In genomic region chr17:39740357-39741111, GRCh38 we compare ENCODE assay signal across 10 cellular contexts. TPM values are rescaled to one million over a fixed set of nuclear protein-coding genes. Genes with fewer than 3 reads are reported as not detected.
DNase-seq lines count a peak whose midpoint lies in the region; ATAC-seq, FAIRE-seq and TF ChIP-seq lines count a peak whose summit lies in the region.
"Had no signal": no experiment of that assay in that cellular context is flagged by ENCODE, and none has a peak within 500 bp of the region (broad histone marks: within the 10 kb centered on the region; RNA-seq: fewer than 3 reads in every experiment).

No MANE protein-coding gene starts in this region.

- H3K4me3 Mint-ChIP-seq in progenitor cell of endocrine pancreas (ENCODE audit: low read depth): peak overlapping the region; percentile 82
- H3K4me3 Mint-ChIP-seq in effector memory CD8-positive, alpha-beta T cell: no peak overlapping the region

- H3K9me3 ChIP-seq in ES-I3 (ENCODE audit: control insufficient read depth, insufficient read depth, low read length) (no peaks in the 10 kb centered on the region), OCI-LY3 (ENCODE audit: insufficient read depth, low read length) (no peaks in the 10 kb centered on the region)

- H3K27ac ChIP-seq in OCI-LY3 (ENCODE audit: low read length): no peak overlapping the region
- H3K27ac ChIP-seq: cardiac muscle cell had no signal

- 0 out of 2 replicates have a peak overlapping the region, but pooled peaks have one; percentile 17 for H2AFZ ChIP-seq in OCI-LY3 (ENCODE audit: low read depth, low read length)

- H3K36me3 ChIP-seq in ES-I3 (ENCODE audit: insufficient read depth, low read length) (peaks cover 13% of the 10 kb centered on the region), OCI-LY3 (replicated peaks; ENCODE audit: low read depth, low read length) (no peaks in the 10 kb centered on the region)
- H3K36me3 ChIP-seq: cardiac muscle cell had no signal

- H3K27me3 ChIP-seq in OCI-LY3 (ENCODE audit: low read depth, low read length): peaks cover 14% of the 10 kb centered on the region

- H3K4me3 ChIP-seq in OCI-LY3 (ENCODE audit: low read length): no peak overlapping the region
- H3K4me3 ChIP-seq in fibroblast of mammary gland (ENCODE audit: control insufficient read depth, low read depth, low read length): no peak overlapping the region
- H3K4me3 ChIP-seq: cardiac muscle cell had no signal

- H3K4me1 ChIP-seq in ES-I3 (ENCODE audit: insufficient read depth, low read length): peaks cover 15% of the 10 kb centered on the region; the same call in 1 of the 2 replicates
- peaks cover 29% of the 10 kb centered on the region for H3K4me1 ChIP-seq in OCI-LY3 (ENCODE audit: low read length)

- peaks cover 37% of the 10 kb centered on the region for H3K4me1 Mint-ChIP-seq in progenitor cell of endocrine pancreas (ENCODE audit: low read depth)
- peaks cover 4 to 6% of the 10 kb centered on the region in 2 donors for H3K4me1 Mint-ChIP-seq in effector memory CD8-positive, alpha-beta T cell (ENCODE audit: low read depth in 2 of 2)

- H3K79me2 ChIP-seq in OCI-LY3 (ENCODE audit: low read length): no peaks in the 10 kb centered on the region

- no peak for ATAC-seq in GM21528 (IDR thresholded peaks at IDR 0.05; ENCODE audit: low FRiP score, unreplicated experiment)
- no peak for ATAC-seq in effector memory CD8-positive, alpha-beta T cell (replicated peaks)

- H3K27ac Mint-ChIP-seq in progenitor cell of endocrine pancreas: peak overlapping the region; percentile 86
- H3K27ac Mint-ChIP-seq in effector memory CD8-positive, alpha-beta T cell: no peak overlapping the region

- H3K9me3 Mint-ChIP-seq in progenitor cell of endocrine pancreas (ENCODE audit: low read depth): no peaks in the 10 kb centered on the region
- H3K9me3 Mint-ChIP-seq in effector memory CD8-positive, alpha-beta T cell: no peaks in the 10 kb centered on the region

- DNase-seq in fibroblast of mammary gland (ENCODE audit: low read depth): peak; percentile 38
- DNase-seq in progenitor cell of endocrine pancreas (ENCODE audit: low spot score, unreplicated experiment): no peak
- no peak for DNase-seq in D721Med (ENCODE audit: insufficient read length, low spot score)
- DNase-seq in NAMALWA (ENCODE audit: low spot score): no peak
- DNase-seq in effector memory CD8-positive, alpha-beta T cell: no peak

- H4K20me1 ChIP-seq in OCI-LY3 (ENCODE audit: insufficient read depth, low read length): no peaks in the 10 kb centered on the region

- no peak for FAIRE-seq in D721Med (lab: Jason Lieb, UNC)
- FAIRE-seq: GM19239 had no signal

- H3K9ac ChIP-seq in ES-I3 (ENCODE audit: low read depth, low read length) (peak overlapping the region; percentile 75), OCI-LY3 (ENCODE audit: low read length) (no peak overlapping the region)

- TF ChIP-seq CTCF in OCI-LY3 (IDR thresholded peaks at IDR 0.05; ENCODE audit: low read depth, low read length) (no peak), fibroblast of mammary gland (conservative IDR thresholded peaks at IDR 0.05; ENCODE audit: control insufficient read depth, insufficient read depth, low read depth, low read length) (no peak), progenitor cell of endocrine pancreas (IDR thresholded peaks at IDR 0.05; ENCODE audit: unreplicated experiment) (no peak), D721Med (IDR thresholded peaks at IDR 0.05; ENCODE audit: insufficient read depth, missing control alignments) (no peak)

- H3K36me3 Mint-ChIP-seq in progenitor cell of endocrine pancreas (ENCODE audit: insufficient read depth): peaks cover 2% of the 10 kb centered on the region
- H3K36me3 Mint-ChIP-seq in effector memory CD8-positive, alpha-beta T cell (ENCODE audit: insufficient read depth): no peaks in the 10 kb centered on the region

- H3K4me2 ChIP-seq in OCI-LY3 (ENCODE audit: low read length): no peak overlapping the region

- peaks cover 10% of the 10 kb centered on the region for H3K27me3 Mint-ChIP-seq in progenitor cell of endocrine pancreas
- peaks cover 26 to 84% of the 10 kb centered on the region in 2 donors for H3K27me3 Mint-ChIP-seq in effector memory CD8-positive, alpha-beta T cell

RNA-seq across cellular contexts. Expression of gene GRB7, which starts 2.8 kb away (rescaled TPM):
- 28.8 and 29.9 TPM in 2 replicates for total RNA-seq in progenitor cell of endocrine pancreas

RNA-seq across cellular contexts. Expression of gene MIEN1, which starts 10.2 kb away (rescaled TPM):
- 43.4 and 48.0 TPM in 2 replicates for total RNA-seq in progenitor cell of endocrine pancreas

RNA-seq across cellular contexts. Expression of gene ERBB2, which starts 40.7 kb away (rescaled TPM):
- 136 and 152 TPM in 2 replicates for total RNA-seq in progenitor cell of endocrine pancreas

RNA-seq across cellular contexts. Expression of gene PGAP3, which starts 52.7 kb away (rescaled TPM):
- total RNA-seq in progenitor cell of endocrine pancreas: 38.7 and 40.1 TPM in 2 replicates
